In genomic region chr7:97499204-97499603, GRCh38 we compare ENCODE assay signal across 8 cellular contexts.
DNase-seq lines count a peak whose midpoint lies in the region; ATAC-seq, FAIRE-seq and TF ChIP-seq lines count a peak whose summit lies in the region.

No MANE protein-coding gene starts in this region.

- no peaks in the 10 kb centered on the region for H3K4me1 ChIP-seq in colonic mucosa
- no peaks in the 10 kb centered on the region for H3K4me1 ChIP-seq in neuronal stem cell (ENCODE audit: control insufficient read depth in 2 of 2, insufficient read depth in 1 of 2, low read depth in 1 of 2, low read length in 2 of 2)
- no peaks in the 10 kb centered on the region for H3K4me1 ChIP-seq in CD8-positive, alpha-beta memory T cell (ENCODE audit: insufficient read depth, low read length)

- H3K36me3 Mint-ChIP-seq in CD8-positive, alpha-beta memory T cell, result no peaks in the 10 kb centered on the region

- WGBS in neuronal stem cell (ENCODE audit: extremely low coverage in 2 of 2, insufficient read length in 2 of 2, insufficient replicate concordance in 1 of 2), 2 donors, result no CpG with 5 or more reads among the region's 1 CpG

- peaks cover 0 to 2% of the 10 kb centered on the region in 2 donors for H3K27me3 Mint-ChIP-seq in CD8-positive, alpha-beta memory T cell

- H3K36me3 ChIP-seq in colonic mucosa (no peaks in the 10 kb centered on the region), neuronal stem cell (replicated peaks in 1 of 2; ENCODE audit: control insufficient read depth in 2 of 2, insufficient read depth in 2 of 2, low read length in 2 of 2) (no peaks in the 10 kb centered on the region)
- no peaks in the 10 kb centered on the region for H3K36me3 ChIP-seq in CD8-positive, alpha-beta memory T cell (ENCODE audit: insufficient read depth, low read length)

- DNase-seq in 8988T (peak; percentile 7), NCI-H748 (lab: John Stamatoyannopoulos, UW; ENCODE audit: unreplicated experiment) (peak; percentile 61), colonic mucosa (peak; percentile 27), neuronal stem cell (ENCODE audit: low spot score) (peak; percentile 21), GOT3 (lab: John Stamatoyannopoulos, UW) (no peak)
- DNase-seq in CD8-positive, alpha-beta memory T cell, result no peak

- peak; percentile 40 for FAIRE-seq in G401.6 (lab: Jason Lieb, UNC)

- POLR2A ChIA-PET in CD8-positive, alpha-beta memory T cell (lab: Charles Lee), result no interaction called here

- peak; percentile 38 for TF ChIP-seq CTCF in colonic mucosa (IDR thresholded peaks at IDR 0.05)

- H3K9me3 Mint-ChIP-seq in CD8-positive, alpha-beta memory T cell, result no peaks in the 10 kb centered on the region

- H3K14ac ChIP-seq in neuronal stem cell (ENCODE audit: low read length), result no peak overlapping the region

- intact Hi-C loops in colonic mucosa (cut with DNase I), result loop anchor here (5.0 kb wide), 1 partner anchor 338 kb away; no protein-coding TSS in a partner anchor

- H2BK12ac ChIP-seq in neuronal stem cell (ENCODE audit: low read length), result no peak overlapping the region

- no peak overlapping the region for H2BK15ac ChIP-seq in neuronal stem cell (ENCODE audit: low read length)

- H3K4me2 ChIP-seq in neuronal stem cell (ENCODE audit: insufficient read depth, low read length, poor library complexity, severe bottlenecking), result no peak overlapping the region

- H3K27ac ChIP-seq in colonic mucosa, result no peak overlapping the region
- H3K27ac ChIP-seq in neuronal stem cell (replicated peaks; ENCODE audit: low read length), result no peak overlapping the region
- H3K27ac ChIP-seq in CD8-positive, alpha-beta memory T cell (ENCODE audit: low read depth, low read length), result no peak overlapping the region

- H3K9ac ChIP-seq in colonic mucosa (ENCODE audit: low read depth in 2 of 2, low read length in 2 of 2) (no peak overlapping the region), neuronal stem cell (ENCODE audit: low read depth, low read length, poor library complexity) (no peak overlapping the region)

- no peak overlapping the region for H3K4me3 Mint-ChIP-seq in CD8-positive, alpha-beta memory T cell

- H4K91ac ChIP-seq in neuronal stem cell (ENCODE audit: low read depth, low read length, poor library complexity), result no peak overlapping the region

- CTCF ChIA-PET in CD8-positive, alpha-beta memory T cell (lab: Charles Lee), result interaction anchor here (1.0 to 1.3 kb wide), 3 partner anchors 8 to 337 kb away, joined by 3 to 5 read pairs (median 3); no protein-coding TSS in a partner anchor

- peak; percentile 63 for ATAC-seq in HG02678 (IDR thresholded peaks at IDR 0.05; ENCODE audit: unreplicated experiment)

- no peak overlapping the region for H2AFZ ChIP-seq in neuronal stem cell (ENCODE audit: low read length)

- no peak overlapping the region for H2BK5ac ChIP-seq in neuronal stem cell (ENCODE audit: low read length)

- H3K4me1 Mint-ChIP-seq in CD8-positive, alpha-beta memory T cell, result no peaks in the 10 kb centered on the region

- no peak overlapping the region for H2AK5ac ChIP-seq in neuronal stem cell (ENCODE audit: low read depth, low read length)

- H3K27ac Mint-ChIP-seq in CD8-positive, alpha-beta memory T cell, result no peak overlapping the region

- H3K18ac ChIP-seq in neuronal stem cell (ENCODE audit: low read length), result no peak overlapping the region

- no peaks in the 10 kb centered on the region for H3K79me1 ChIP-seq in neuronal stem cell (ENCODE audit: low read depth, low read length)

- H3K4me3 ChIP-seq in colonic mucosa, result no peak overlapping the region
- H3K4me3 ChIP-seq in neuronal stem cell (ENCODE audit: low read length in 2 of 2), result no peak overlapping the region
- no peak overlapping the region for H3K4me3 ChIP-seq in CD8-positive, alpha-beta memory T cell (ENCODE audit: low read length)

- H3K23ac ChIP-seq in neuronal stem cell (ENCODE audit: low read depth, low read length, poor library complexity), result no peak overlapping the region

- no peak overlapping the region for H3K4ac ChIP-seq in neuronal stem cell (ENCODE audit: low read length)

- H3K9me3 ChIP-seq in colonic mucosa (no peaks in the 10 kb centered on the region), neuronal stem cell (replicated peaks in 1 of 2; ENCODE audit: control insufficient read depth in 2 of 2, insufficient read depth in 1 of 2, low read depth in 1 of 2, low read length in 2 of 2) (no peaks in the 10 kb centered on the region)
- H3K9me3 ChIP-seq in CD8-positive, alpha-beta memory T cell (ENCODE audit: low read length), result no peaks in the 10 kb centered on the region

- H3K27me3 ChIP-seq in colonic mucosa (no peaks in the 10 kb centered on the region), neuronal stem cell (ENCODE audit: control insufficient read depth in 3 of 3, insufficient read depth in 3 of 3, low read depth in 1 of 3, low read length in 3 of 3) (no peaks in the 10 kb centered on the region)
- H3K27me3 ChIP-seq in CD8-positive, alpha-beta memory T cell (ENCODE audit: insufficient read depth, low read length, poor library complexity, severe bottlenecking), result no peaks in the 10 kb centered on the region

- no peak overlapping the region for H2BK120ac ChIP-seq in neuronal stem cell (ENCODE audit: low read depth, low read length)

- no peak overlapping the region for H4K8ac ChIP-seq in neuronal stem cell (ENCODE audit: low read depth, low read length)

Comparison
In these comparisons a context has a peak if more than half of its experiments do, and no peak if none do; other contexts are left out.
1. DNase-seq: peak in 8988T (single experiment), NCI-H748 (single experiment), colonic mucosa (single experiment) and neuronal stem cell (single experiment); none in CD8-positive, alpha-beta memory T cell (0 of 5) and GOT3 (single experiment).